Comparison of ENCODE assay signal across 8 cellular contexts in the genomic region with DNA sequence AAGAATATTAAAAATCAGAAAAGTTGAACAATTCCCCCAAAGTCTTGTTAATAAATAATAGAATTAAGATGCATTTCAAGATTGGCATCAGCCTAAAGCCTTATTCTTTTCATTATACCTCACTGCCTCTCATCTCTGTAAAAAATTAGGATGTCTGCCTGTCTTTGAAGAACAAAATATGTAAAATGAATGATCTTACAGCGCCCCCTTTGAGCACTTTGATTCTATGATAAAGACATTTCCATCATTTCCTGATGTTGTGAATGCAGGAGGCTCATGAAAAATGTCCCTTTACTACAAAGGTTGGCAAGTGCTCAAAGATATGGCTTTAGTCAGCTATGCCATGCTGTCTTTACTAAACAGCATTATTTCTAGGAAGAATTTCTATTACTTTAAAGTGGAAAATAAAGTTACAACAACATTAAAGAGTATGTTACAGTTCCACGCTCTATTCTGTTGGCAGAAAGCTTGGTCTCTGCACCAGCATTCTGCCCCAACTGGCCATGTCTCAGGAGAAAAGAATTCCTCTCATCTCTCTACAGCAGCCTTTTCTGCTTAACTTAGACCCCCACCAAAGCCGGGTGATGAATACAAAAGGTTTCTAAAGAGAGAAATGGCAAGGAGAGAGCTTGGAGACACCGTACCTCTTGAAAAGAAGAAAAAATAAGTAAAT.
A peak's percentile ranks its signal among the peaks of the same experiment; 100 is the strongest.
DNase-seq lines count a peak whose midpoint lies in the region; ATAC-seq and TF ChIP-seq lines count a peak whose summit lies in the region.

No MANE protein-coding gene starts in this region.

- H3K36me3 ChIP-seq in skeletal muscle satellite cell (ENCODE audit: insufficient read depth, low read length) = no peaks in the 10 kb centered on the region
- H3K36me3 ChIP-seq in body of pancreas (replicated peaks in 1 of 2; ENCODE audit: insufficient read depth in 1 of 2, low read depth in 2 of 2) = no peaks in the 10 kb centered on the region
- H3K36me3 ChIP-seq in testis (ENCODE audit: low read depth, missing control alignments) = no peaks in the 10 kb centered on the region

- H3K27me3 ChIP-seq in skeletal muscle satellite cell (ENCODE audit: control insufficient read depth, insufficient read depth, low read length) (no peaks in the 10 kb centered on the region), body of pancreas (no peaks in the 10 kb centered on the region), testis (no peaks in the 10 kb centered on the region)

- 51 to 52% methylated on average over 4 of the region's 4 CpGs for WGBS in body of pancreas, 2 donors
- WGBS in testis, 2 donors = 59 to 67% methylated on average over 4 of the region's 4 CpGs

- peaks cover 20% of the 10 kb centered on the region for H3K4me1 ChIP-seq in skeletal muscle satellite cell (ENCODE audit: control insufficient read depth, insufficient read depth, low read length)
- peaks cover 10% of the 10 kb centered on the region for H3K4me1 ChIP-seq in body of pancreas
- no peaks in the 10 kb centered on the region for H3K4me1 ChIP-seq in testis

- H3K27ac ChIP-seq in body of pancreas (peak overlapping the region in 2 of 4 donors; percentile 54 to 76), testis (no peak overlapping the region)

- H3K4me3 ChIP-seq in skeletal muscle satellite cell (ENCODE audit: low read length) (no peak overlapping the region), body of pancreas (no peak overlapping the region), testis (no peak overlapping the region)

- no peak for TF ChIP-seq POLR2A in body of pancreas (IDR thresholded peaks at IDR 0.05)
- no peak for TF ChIP-seq POLR2A in testis (IDR thresholded peaks at IDR 0.05)

- H3K9me3 ChIP-seq in skeletal muscle satellite cell (replicated peaks; ENCODE audit: low read length) = no peaks in the 10 kb centered on the region
- H3K9me3 ChIP-seq in body of pancreas = no peaks in the 10 kb centered on the region
- no peaks in the 10 kb centered on the region for H3K9me3 ChIP-seq in testis

- intact Hi-C loops in body of pancreas (cut with DNase I) (no loop called here), testis (cut with DNase I; ENCODE audit: low total_unique reads) (no loop called here)

- DNase-seq in NOMO-1 (lab: John Stamatoyannopoulos, UW; ENCODE audit: unreplicated experiment in 2 of 2) (peak; percentile 10 to 57), NOMO-1 treated with dmso at 0.1 percent for 144 hours (lab: John Stamatoyannopoulos, UW; ENCODE audit: unreplicated experiment) (no peak), NCI-H446 treated with DMSO at 0.1 percent for 48 hours (lab: John Stamatoyannopoulos, UW) (peak; percentile 19), dermis blood vessel endothelial cell (peak; percentile 72), body of pancreas (no peak), testis (no peak), HuH-7 (ENCODE audit: low spot score) (no peak)

- no peak for ATAC-seq in body of pancreas

- peak overlapping the region; percentile 44 for H3K9ac ChIP-seq in skeletal muscle satellite cell (ENCODE audit: low read depth, low read length)

- TF ChIP-seq CTCF in body of pancreas (IDR thresholded peaks at IDR 0.05) (no peak), testis (IDR thresholded peaks at IDR 0.05) (peak in 1 of 3 experiments; percentile 13)

- H3K4me2 ChIP-seq in skeletal muscle satellite cell (ENCODE audit: low read length) = peak overlapping the region; percentile 37

Comparison
In these comparisons a context has a peak if more than half of its experiments do, and no peak if none do; other contexts are left out.
1. DNase-seq: peak in NOMO-1 (2 of 2), NCI-H446 treated with DMSO at 0.1 percent for 48 hours (single experiment) and dermis blood vessel endothelial cell (single experiment); none in NOMO-1 treated with dmso at 0.1 percent for 144 hours (single experiment), body of pancreas (0 of 4), testis (single experiment) and HuH-7 (single experiment).